Comparison of ENCODE assay signal across 10 cellular contexts in the genomic region with DNA sequence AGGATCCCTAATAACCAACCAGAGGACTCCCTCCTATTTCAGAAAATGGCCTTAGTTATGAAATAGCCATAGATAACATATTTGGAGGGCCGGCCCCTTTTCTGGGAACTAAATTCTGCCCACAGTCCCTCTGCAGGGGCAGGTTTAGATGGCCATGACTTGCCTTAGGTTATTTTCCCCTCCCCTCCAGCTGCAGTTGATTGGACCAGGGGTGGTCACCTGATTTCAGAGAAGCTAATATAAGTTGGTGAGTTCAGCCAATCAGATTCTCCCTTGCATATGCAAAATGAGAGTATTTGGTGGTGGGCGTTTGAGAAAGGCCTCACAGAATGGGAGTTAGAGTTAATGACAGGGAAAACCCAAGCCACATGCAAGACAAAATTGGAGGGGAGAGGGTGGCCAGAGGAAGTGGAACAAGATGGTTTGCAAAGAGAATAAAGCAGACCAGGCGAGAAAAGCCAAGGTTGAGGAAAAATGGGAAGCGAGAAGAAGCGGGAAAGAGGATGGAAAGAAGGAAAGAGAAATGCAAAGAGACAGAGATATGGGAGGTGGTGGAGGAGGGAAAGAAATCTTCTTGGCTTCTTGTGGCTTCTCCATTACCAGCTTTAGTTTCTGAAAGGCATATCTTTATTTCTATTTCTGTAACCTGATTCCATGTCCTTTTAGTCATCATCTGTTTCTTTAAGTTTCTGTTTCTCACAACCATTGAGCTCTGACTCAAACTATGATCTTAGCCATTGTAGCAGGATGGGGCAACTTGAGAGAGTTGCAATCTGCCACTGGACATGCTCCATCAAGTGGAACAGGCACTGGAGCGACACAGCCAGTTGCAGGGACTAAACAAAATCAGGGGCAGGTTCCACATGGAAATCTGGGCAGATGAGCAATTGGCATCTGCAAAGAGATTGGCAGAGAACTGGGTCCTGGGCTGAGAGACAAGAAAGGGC.
A peak's percentile ranks its signal among the peaks of the same experiment; 100 is the strongest.
DNase-seq lines count a peak whose midpoint lies in the region; ATAC-seq and TF ChIP-seq lines count a peak whose summit lies in the region.
"Had no signal": no experiment of that assay in that cellular context is flagged by ENCODE, and none has a peak within 500 bp of the region (broad histone marks: within the 10 kb centered on the region; RNA-seq: fewer than 3 reads in every experiment).

No MANE protein-coding gene starts in this region.

- no peak for TF ChIP-seq CTCF in WERI-Rb-1 (IDR thresholded peaks at IDR 0.05; ENCODE audit: low read depth, low read length)

- no peaks in the 10 kb centered on the region for H3K36me3 ChIP-seq in WERI-Rb-1

- H3K4me3 ChIP-seq in WERI-Rb-1 (ENCODE audit: low read depth, low read length), result no peak overlapping the region

- H3K9me3 ChIP-seq in WERI-Rb-1 (ENCODE audit: severe bottlenecking), result peaks cover 11% of the 10 kb centered on the region

- no peaks in the 10 kb centered on the region for H3K27me3 ChIP-seq in WERI-Rb-1 (ENCODE audit: insufficient read depth, low read depth, severe bottlenecking)

- DNase-seq in HPDE6-E6E7 (ENCODE audit: extremely low spot score) (peak; percentile 68), fibroblast of peridontal ligament (ENCODE audit: extremely low read depth) (peak; percentile 8), hypothalamus (lab: John Stamatoyannopoulos, UW) (no peak), WERI-Rb-1 (no peak), medulla oblongata (ENCODE audit: extremely low spot score) (no peak), cardiac septum (ENCODE audit: low spot score) (no peak)
- DNase-seq: activated CD4-positive, alpha-beta T cell treated with anti-CD3 and anti-CD28 coated beads for 48 hours; immature natural killer cell had no signal

- no peak overlapping the region for H3K27ac ChIP-seq in WERI-Rb-1

- peak; percentile 47 for ATAC-seq in GM18873 (IDR thresholded peaks at IDR 0.05; ENCODE audit: low FRiP score, unreplicated experiment)
- ATAC-seq in GM21825 (IDR thresholded peaks at IDR 0.05; ENCODE audit: unreplicated experiment), result peak; percentile 62

- intact Hi-C loops in cardiac septum (cut with DNase I), result no loop called here

Comparison
In these comparisons a context has a peak if more than half of its experiments do, and no peak if none do; other contexts are left out.
1. DNase-seq: peak in HPDE6-E6E7 (single experiment) and fibroblast of peridontal ligament (single experiment); none in hypothalamus (0 of 51), WERI-Rb-1 (single experiment), medulla oblongata (single experiment) and cardiac septum (single experiment).